ENCODE assay signal across 30 cellular contexts in genomic region chr3:44326035-44326434, GRCh38. TPM values are rescaled to one million over a fixed set of nuclear protein-coding genes. Genes with fewer than 3 reads are reported as not detected.
A peak's percentile ranks its signal among the peaks of the same experiment; 100 is the strongest.
DNase-seq lines count a peak whose midpoint lies in the region; ATAC-seq, FAIRE-seq and TF ChIP-seq lines count a peak whose summit lies in the region.
"Had no signal": no experiment of that assay in that cellular context is flagged by ENCODE, and none has a peak within 500 bp of the region (broad histone marks: within the 10 kb centered on the region; RNA-seq: fewer than 3 reads in every experiment).

No MANE protein-coding gene starts in this region.

- H3K4me2 ChIP-seq in A549 = no peak overlapping the region
- H3K4me2 ChIP-seq: BLaER1 treated with 17β-estradiol and CSF1 and Interleukin-3, amounts not matched to agents 10 nM and 100 nM; SK-N-SH had no signal

- no peak for TF ChIP-seq RAD21 in A549 (conservative IDR thresholded peaks at IDR 0.05 in 1 of 2, IDR thresholded peaks at IDR 0.05 in 1 of 2)

- H3K27ac ChIP-seq in A549 = no peak overlapping the region
- H3K27ac ChIP-seq in thyroid gland = no peak overlapping the region
- H3K27ac ChIP-seq: pancreas, right atrium auricular region, suprapubic skin, VCaP had no signal

- CTCF ChIA-PET in A549 (lab: Yijun Ruan, JAX) = no interaction called here

- no peak for DNase-seq in A549 (ENCODE audit: low read depth in 1 of 2, low spot score in 1 of 2)
- peak; percentile 59 for DNase-seq in HT1080 (ENCODE audit: low read depth)
- DNase-seq in amniotic epithelial cell (ENCODE audit: low read depth) = peak; percentile 28
- peak; percentile 61 for DNase-seq in fibroblast of mammary gland (ENCODE audit: low read depth)
- no peak for DNase-seq in BE2C
- DNase-seq in SIG-M5 (lab: John Stamatoyannopoulos, UW) = no peak
- DNase-seq in thyroid gland = no peak
- no peak for DNase-seq in NCI-H1417 (lab: John Stamatoyannopoulos, UW)
- DNase-seq: ACHN; activated CD4-positive, alpha-beta T cell treated with anti-CD3 and anti-CD28 coated beads for 48 hours; activated naive CD4-positive, alpha-beta T cell; activated T-cell treated with anti-CD3 and anti-CD28 coated beads, Interleukin-2, amount 50 U/mL, for 48 hours; amniotic stem cell; COR-L47; DMS79 treated with DMSO at 0.1 percent for 48 hours; foreskin melanocyte; left ventricle myocardium superior; NCI-H1694 treated with DMSO at 0.1 percent for 48 hours; NCI-H526 treated with DMSO at 0.1 percent for 48 hours; pancreas; SK-N-SH; stimulated activated CD4-positive, alpha-beta T cell treated with anti-CD3 and anti-CD28 coated beads, Interleukin-4, amount 100 ng/mL, for 24 hours; stimulated activated naive B cell treated with anti-CD40 and anti-IgM and Interleukin-4, amounts not matched to agents 10 μg/mL and 1 μg/mL and 100 μg/mL, for 72 hours had no signal

- H3K36me3 ChIP-seq in BE2C (no peaks in the 10 kb centered on the region), thyroid gland (no peaks in the 10 kb centered on the region)
- H3K36me3 ChIP-seq: pancreas, right atrium auricular region, suprapubic skin had no signal

- H3K9me3 ChIP-seq in A549 (0 out of 3 replicates have a peak, but pooled peaks cover 2% of the 10 kb centered on the region), BE2C (no peaks in the 10 kb centered on the region), thyroid gland (no peaks in the 10 kb centered on the region)
- H3K9me3 ChIP-seq: pancreas, right atrium auricular region, suprapubic skin had no signal

- TF ChIP-seq POLR2A in A549 (IDR thresholded peaks at IDR 0.05; ENCODE audit: low read length) = no peak
- TF ChIP-seq POLR2A in thyroid gland (IDR thresholded peaks at IDR 0.05) = no peak

- TF ChIP-seq CTCF in A549 (IDR thresholded peaks at IDR 0.05) (no peak), fibroblast of mammary gland (conservative IDR thresholded peaks at IDR 0.05; ENCODE audit: control insufficient read depth, insufficient read depth, low read depth, low read length) (no peak), BE2C (IDR thresholded peaks at IDR 0.05; ENCODE audit: low read depth, low read length) (no peak), thyroid gland (IDR thresholded peaks at IDR 0.05) (no peak)

- H3K27me3 ChIP-seq in BE2C (no peaks in the 10 kb centered on the region), thyroid gland (no peaks in the 10 kb centered on the region)
- H3K27me3 ChIP-seq: BLaER1 treated with 17β-estradiol and CSF1 and Interleukin-3, amounts not matched to agents 10 nM and 100 nM; pancreas; right atrium auricular region had no signal

- intact Hi-C loops in thyroid gland (cut with DNase I) = no loop called here

- 25% methylated on average over 2 of the region's 2 CpGs for WGBS in A549 (ENCODE audit: missing lambda C conversion rate)
- WGBS in thyroid gland, 2 donors = 52 to 69% methylated on average over 2 of the region's 2 CpGs

- no peak for ATAC-seq in A549
- ATAC-seq: left ventricle myocardium superior; pancreas; stimulated activated naive B cell treated with anti-CD40 and anti-IgM and Interleukin-4, amounts not matched to agents 10 μg/mL and 1 μg/mL and 100 μg/mL, for 72 hours had no signal

- FAIRE-seq in A549 (lab: Jason Lieb, UNC) = no peak
- FAIRE-seq: endometrium, GM12891, islet of Langerhans, pancreas had no signal

- H3K4me3 ChIP-seq in A549 (no peak overlapping the region), fibroblast of mammary gland (ENCODE audit: control insufficient read depth, low read depth, low read length) (no peak overlapping the region), BE2C (ENCODE audit: low read depth, low read length) (no peak overlapping the region), thyroid gland (replicated peaks in 1 of 3) (no peak overlapping the region)
- H3K4me3 ChIP-seq: BLaER1 treated with 17β-estradiol and CSF1 and Interleukin-3, amounts not matched to agents 10 nM and 100 nM; pancreas; right atrium auricular region; suprapubic skin had no signal

- POLR2A ChIA-PET in A549 (lab: Yijun Ruan, JAX) = no interaction called here

- no peak for TF ChIP-seq EP300 in A549 (IDR thresholded peaks at IDR 0.05)

- H3K4me1 ChIP-seq in A549 (no peaks in the 10 kb centered on the region), BE2C (no peaks in the 10 kb centered on the region), thyroid gland (no peaks in the 10 kb centered on the region)
- H3K4me1 ChIP-seq: BLaER1 treated with 17β-estradiol and CSF1 and Interleukin-3, amounts not matched to agents 10 nM and 100 nM; right atrium auricular region; suprapubic skin had no signal

TF ChIP-seq in A549, 52 proteins besides CTCF, POLR2A, EP300 and RAD21:
- peak; percentile 85 for TF ChIP-seq MAFK (IDR thresholded peaks at IDR 0.05; ENCODE audit: partially characterized antibody)
- TF ChIP-seq, protein P1, sequence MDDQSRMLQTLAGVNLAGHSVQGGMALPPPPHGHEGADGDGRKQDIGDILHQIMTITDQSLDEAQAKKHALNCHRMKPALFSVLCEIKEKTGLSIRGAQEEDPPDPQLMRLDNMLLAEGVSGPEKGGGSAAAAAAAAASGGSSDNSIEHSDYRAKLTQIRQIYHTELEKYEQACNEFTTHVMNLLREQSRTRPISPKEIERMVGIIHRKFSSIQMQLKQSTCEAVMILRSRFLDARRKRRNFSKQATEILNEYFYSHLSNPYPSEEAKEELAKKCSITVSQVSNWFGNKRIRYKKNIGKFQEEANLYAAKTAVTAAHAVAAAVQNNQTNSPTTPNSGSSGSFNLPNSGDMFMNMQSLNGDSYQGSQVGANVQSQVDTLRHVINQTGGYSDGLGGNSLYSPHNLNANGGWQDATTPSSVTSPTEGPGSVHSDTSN (IDR thresholded peaks at IDR 0.05) = no peak

RNA-seq across cellular contexts. Expression of gene TCAIM, which starts 12.5 kb away (rescaled TPM):
- 19.2 TPM in 2 replicates for polyA plus RNA-seq in A549 (2011; rRNA removed)
- 4.4 and 5.1 TPM in 2 replicates for polyA plus RNA-seq in A549 (2012; cell fraction: cytosol; rRNA removed)
- polyA plus RNA-seq in A549 (2012; cell fraction: nucleus; rRNA removed) = 1.2 and 2.1 TPM in 2 replicates
- polyA plus RNA-seq in A549 (2017; fragmentation: RNase III; extraction: RNeasy Plus Mini Kit Qiagen cat#74134 plus additional on column Dnase treatment) = 10.2 to 12.1 TPM (median 10.8 TPM) in 3 replicates
- 6.1 and 7.4 TPM in 2 replicates for polyA minus RNA-seq in A549 (2011; rRNA and poly(A)+ RNA removed)
- 11.7 and 13.9 TPM in 2 replicates for total RNA-seq in HT1080 (2014; rRNA removed; shearing (Covaris generic))
- 19.7 and 26.2 TPM in 2 replicates for polyA plus RNA-seq in HT1080 (2015; cell fraction: cytosol; rRNA removed)
- 13.1 and 16.0 TPM in 2 replicates for polyA plus RNA-seq in HT1080 (2015; cell fraction: nucleus; rRNA removed)
- polyA plus RNA-seq in BE2C (2012; ENCODE audit: insufficient read depth, insufficient read length, low read depth) = 6.7 TPM
- 10 to 100 TPM; 26.2 to 33.3 (median 27.7) TPM for total RNA-seq in thyroid gland

Comparison
In these comparisons a context has a peak if more than half of its experiments do, and no peak if none do; other contexts are left out.
1. DNase-seq: peak in HT1080 (single experiment), amniotic epithelial cell (single experiment) and fibroblast of mammary gland (single experiment); none in A549 (0 of 2), BE2C (single experiment), SIG-M5 (single experiment), thyroid gland (0 of 2) and NCI-H1417 (0 of 3).